In genomic region chr6:21597706-21598273, GRCh38 we compare ENCODE assay signal across 9 cellular contexts. TPM values are rescaled to one million over a fixed set of nuclear protein-coding genes. Genes with fewer than 3 reads are reported as not detected.
DNase-seq lines count a peak whose midpoint lies in the region; ATAC-seq and TF ChIP-seq lines count a peak whose summit lies in the region.
"Had no signal": no experiment of that assay in that cellular context is flagged by ENCODE, and none has a peak within 500 bp of the region (broad histone marks: within the 10 kb centered on the region; RNA-seq: fewer than 3 reads in every experiment).

No MANE protein-coding gene starts in this region.

- peak overlapping the region; percentile 56 to 65 for H3K9ac ChIP-seq in stomach smooth muscle (ENCODE audit: low read length in 2 of 2)

- no peak for TF ChIP-seq CTCF in activated B cell treated with CpG ODN at 0.5 μM for 24 hours (IDR thresholded peaks at IDR 0.05)

- no peaks in the 10 kb centered on the region for H3K9me3 ChIP-seq in iPS DF 6.9 (ENCODE audit: control insufficient read depth, insufficient read depth, low read length)
- H3K9me3 ChIP-seq in stomach smooth muscle (ENCODE audit: control insufficient read depth in 2 of 2, low read length in 2 of 2): no peaks in the 10 kb centered on the region

- no peak overlapping the region for H3K27ac Mint-ChIP-seq in activated B cell treated with CpG ODN at 0.5 μM for 24 hours

- no CpG with 5 or more reads among the region's 13 CpGs for WGBS in iPS DF 6.9 (ENCODE audit: insufficient coverage, insufficient read length)

- H3K4me3 Mint-ChIP-seq in activated B cell treated with CpG ODN at 0.5 μM for 24 hours: peak overlapping the region; percentile 73

- peaks cover 3% of the 10 kb centered on the region for H3K27me3 Mint-ChIP-seq in activated B cell treated with CpG ODN at 0.5 μM for 24 hours

- DNase-seq in NCI-H2227 (lab: John Stamatoyannopoulos, UW; ENCODE audit: unreplicated experiment): peak; percentile 24
- no peak for DNase-seq in NCI-H2227 treated with DMSO at 0.1 percent for 48 hours (lab: John Stamatoyannopoulos, UW)
- no peak for DNase-seq in activated B cell treated with CpG ODN at 0.5 μM for 24 hours
- DNase-seq in iPS DF 6.9 (ENCODE audit: low read depth, low spot score): no peak
- no peak for DNase-seq in SIG-M5 (lab: John Stamatoyannopoulos, UW)
- no peak for DNase-seq in anterior cingulate cortex (lab: John Stamatoyannopoulos, UW)

- H3K4me1 Mint-ChIP-seq in activated B cell treated with CpG ODN at 0.5 μM for 24 hours: peaks cover 35% of the 10 kb centered on the region

- no peaks in the 10 kb centered on the region for H3K27me3 ChIP-seq in iPS DF 6.9 (ENCODE audit: control insufficient read depth, insufficient read depth, low read length)
- no peaks in the 10 kb centered on the region for H3K27me3 ChIP-seq in stomach smooth muscle (ENCODE audit: control insufficient read depth in 1 of 2, insufficient read depth in 2 of 2, low read length in 2 of 2)

- peak overlapping the region; percentile 41; the same call in 1 of the 2 replicates for H3K4me3 ChIP-seq in iPS DF 6.9 (ENCODE audit: low read length)
- H3K4me3 ChIP-seq in stomach smooth muscle (ENCODE audit: low read length in 2 of 2): peak overlapping the region; percentile 69 to 92

- H3K27ac ChIP-seq in iPS DF 6.9 (ENCODE audit: low read length) (no peak overlapping the region), stomach smooth muscle (ENCODE audit: low read length) (no peak overlapping the region)
- H3K27ac ChIP-seq: C4-2B had no signal

- intact Hi-C loops in activated B cell treated with CpG ODN at 0.5 μM for 24 hours (cut with micrococcal nuclease): loop anchor here (2.0 to 10.0 kb wide), 4 partner anchors 337 to 1303 kb away; no protein-coding TSS in a partner anchor

- H3K4me1 ChIP-seq in iPS DF 6.9 (ENCODE audit: control insufficient read depth, insufficient read depth, low read length) (no peaks in the 10 kb centered on the region; the same call in 1 of the 2 replicates), stomach smooth muscle (ENCODE audit: control insufficient read depth, insufficient read depth, low read length) (peaks cover 6% of the 10 kb centered on the region)

- ATAC-seq in activated B cell treated with CpG ODN at 0.5 μM for 24 hours (ENCODE audit: low read depth) (no peak), HG03196 (IDR thresholded peaks at IDR 0.05; ENCODE audit: unreplicated experiment) (no peak)

- H3K36me3 Mint-ChIP-seq in activated B cell treated with CpG ODN at 0.5 μM for 24 hours (ENCODE audit: low read depth): peaks cover 6% of the 10 kb centered on the region

- H3K9me3 Mint-ChIP-seq in activated B cell treated with CpG ODN at 0.5 μM for 24 hours: no peaks in the 10 kb centered on the region

- POLR2A ChIA-PET in activated B cell treated with CpG ODN at 0.5 μM for 24 hours (lab: Charles Lee): interaction anchor here (0.6 kb wide), 2 partner anchors 150 to 600 kb away, joined by 4 to 9 read pairs; no protein-coding TSS in a partner anchor

- H3K36me3 ChIP-seq in iPS DF 6.9 (ENCODE audit: control insufficient read depth, insufficient read depth, low read length): peaks cover 10% of the 10 kb centered on the region; the same call in 1 of the 2 replicates
- no peaks in the 10 kb centered on the region for H3K36me3 ChIP-seq in stomach smooth muscle (ENCODE audit: control insufficient read depth in 2 of 2, insufficient read depth in 2 of 2, low read length in 2 of 2)

- CTCF ChIA-PET in activated B cell treated with CpG ODN at 0.5 μM for 24 hours (lab: Charles Lee): interaction anchor here (1.1 to 2.9 kb wide), 2 partner anchors 9 to 11 kb away, joined by 3 to 14 read pairs; no protein-coding TSS in a partner anchor

RNA-seq across cellular contexts. Expression of gene SOX4, which starts 4.2 kb away (rescaled TPM):
- 3.4 and 3.5 TPM in 2 replicates for total RNA-seq in activated B cell treated with CpG ODN at 0.5 μM for 24 hours
